In genomic region chr17:32840241-32840640, GRCh38 we compare ENCODE assay signal across 29 cellular contexts.
"Had no signal": no experiment of that assay in that cellular context is flagged by ENCODE, and none has a peak within 500 bp of the region (broad histone marks: within the 10 kb centered on the region; RNA-seq: fewer than 3 reads in every experiment).

No MANE protein-coding gene starts in this region.

- H3K27ac Mint-ChIP-seq: activated CD4-positive, alpha-beta memory T cell treated with anti-CD3 and anti-CD28 coated beads for 36 hours; activated CD4-positive, alpha-beta T cell treated with anti-CD3 and anti-CD28 coated beads for 36 hours; activated CD4-positive, alpha-beta T cell treated with anti-CD3 and anti-CD28 coated beads, Interleukin-2, amount 10 ng/mL, durations not matched to agents 24 days and 14 days; activated CD8-positive, alpha-beta T cell treated with anti-CD3 and anti-CD28 coated beads, Interleukin-2, amount 10 ng/mL, durations not matched to agents 7 days and 5 days; activated naive CD4-positive, alpha-beta T cell treated with anti-CD3 and anti-CD28 coated beads, Interleukin-2, amount 10 ng/mL, durations not matched to agents 7 days and 5 days; activated naive CD4-positive, alpha-beta T cell treated with anti-CD3 and anti-CD28 coated beads, Interleukin-2, amount 50 U/mL, for 72 hours; activated naive CD8-positive, alpha-beta T cell treated with anti-CD3 and anti-CD28 coated beads, Interleukin-2, amount 10 ng/mL, durations not matched to agents 7 days and 5 days; activated T-cell treated with anti-CD3 and anti-CD28 coated beads, Interleukin-2, amount 50 U/mL, for 24 hours; activated T-cell treated with anti-CD3 and anti-CD28 coated beads, Interleukin-2, amount 50 U/mL, for 72 hours; dendritic cell treated with granulocyte-macrophage colony-stimulating factor and Interleukin-4, amounts not matched to agents 40 ng/mL and 50 ng/mL, for 4 days; endodermal cell; T-helper 17 cell; T-helper 2 cell treated with Interferon-gamma antibody and Interleukin-4, amounts not matched to agents 5 μg/mL and 100 μg/mL, for 36 hours had no signal

- ATAC-seq: activated CD4-positive, alpha-beta T cell treated with anti-CD3 and anti-CD28 coated beads for 36 hours; activated CD8-positive, alpha-beta T cell treated with anti-CD3 and anti-CD28 coated beads, Interleukin-2, amount 10 ng/mL, durations not matched to agents 7 days and 5 days; activated naive CD4-positive, alpha-beta T cell treated with anti-CD3 and anti-CD28 coated beads, Interleukin-2, amount 50 U/mL, for 72 hours; activated T-cell treated with anti-CD3 and anti-CD28 coated beads, Interleukin-2, amount 50 U/mL, for 72 hours; esophagus mucosa; T-helper 17 cell had no signal

- H3K36me3 Mint-ChIP-seq: activated CD4-positive, alpha-beta memory T cell treated with anti-CD3 and anti-CD28 coated beads for 36 hours; activated naive CD4-positive, alpha-beta T cell treated with anti-CD3 and anti-CD28 coated beads, Interleukin-2, amount 10 ng/mL, durations not matched to agents 7 days and 5 days; activated naive CD4-positive, alpha-beta T cell treated with anti-CD3 and anti-CD28 coated beads, Interleukin-2, amount 50 U/mL, for 72 hours; activated naive CD8-positive, alpha-beta T cell treated with anti-CD3 and anti-CD28 coated beads, Interleukin-2, amount 10 ng/mL, durations not matched to agents 7 days and 5 days had no signal

- H3K27me3 ChIP-seq: ascending aorta, brain microvascular endothelial cell, dorsolateral prefrontal cortex had no signal

- H3K27me3 Mint-ChIP-seq: activated CD4-positive, alpha-beta memory T cell treated with anti-CD3 and anti-CD28 coated beads for 36 hours; activated T-cell treated with anti-CD3 and anti-CD28 coated beads, Interleukin-2, amount 50 U/mL, for 24 hours; central memory CD8-positive, alpha-beta T cell; dendritic cell treated with granulocyte-macrophage colony-stimulating factor and Interleukin-4, amounts not matched to agents 40 ng/mL and 50 ng/mL, for 4 days had no signal

- DNase-seq: activated CD4-positive, alpha-beta memory T cell treated with anti-CD3 and anti-CD28 coated beads for 36 hours; activated CD4-positive, alpha-beta T cell treated with anti-CD3 and anti-CD28 coated beads for 36 hours; activated CD4-positive, alpha-beta T cell treated with anti-CD3 and anti-CD28 coated beads, Interleukin-2, amount 10 ng/mL, durations not matched to agents 24 days and 14 days; activated CD4-positive, CD25-positive, alpha-beta regulatory T cell; activated CD4-positive, CD25-positive, alpha-beta regulatory T cell treated with anti-CD3 and anti-CD28 coated beads, Interleukin-2, amount 50 U/mL, for 72 hours; activated CD8-positive, alpha-beta memory T cell treated with anti-CD3 and anti-CD28 coated beads, Interleukin-2, amount 50 U/mL, for 48 hours; activated CD8-positive, alpha-beta T cell treated with anti-CD3 and anti-CD28 coated beads, Interleukin-2, amount 10 ng/mL, durations not matched to agents 7 days and 5 days; activated gamma-delta T cell; activated naive CD4-positive, alpha-beta T cell; activated naive CD4-positive, alpha-beta T cell treated with anti-CD3 and anti-CD28 coated beads, Interleukin-2, amount 10 ng/mL, durations not matched to agents 7 days and 5 days; activated naive CD8-positive, alpha-beta T cell treated with anti-CD3 and anti-CD28 coated beads, Interleukin-2, amount 10 ng/mL, durations not matched to agents 7 days and 5 days; activated T-cell treated with anti-CD3 and anti-CD28 coated beads for 4 hours; activated T-cell treated with anti-CD3 and anti-CD28 coated beads, Interleukin-2, amount 50 U/mL, for 24 hours; activated T-cell treated with anti-CD3 and anti-CD28 coated beads, Interleukin-2, amount 50 U/mL, for 72 hours; brain microvascular endothelial cell; dorsolateral prefrontal cortex; effector memory CD4-positive, alpha-beta T cell; endodermal cell; foreskin fibroblast; T-helper 1 cell; T-helper 17 cell; T1000 had no signal

- H3K36me3 ChIP-seq: ascending aorta, brain microvascular endothelial cell had no signal

- H3K9me3 Mint-ChIP-seq: activated CD4-positive, alpha-beta memory T cell treated with anti-CD3 and anti-CD28 coated beads for 36 hours; activated CD4-positive, alpha-beta T cell treated with anti-CD3 and anti-CD28 coated beads, Interleukin-2, amount 10 ng/mL, durations not matched to agents 24 days and 14 days; activated naive CD4-positive, alpha-beta T cell treated with anti-CD3 and anti-CD28 coated beads, Interleukin-2, amount 10 ng/mL, durations not matched to agents 7 days and 5 days; activated naive CD4-positive, alpha-beta T cell treated with anti-CD3 and anti-CD28 coated beads, Interleukin-2, amount 50 U/mL, for 72 hours; activated naive CD8-positive, alpha-beta T cell treated with anti-CD3 and anti-CD28 coated beads, Interleukin-2, amount 10 ng/mL, durations not matched to agents 7 days and 5 days; activated T-cell treated with anti-CD3 and anti-CD28 coated beads, Interleukin-2, amount 50 U/mL, for 24 hours; activated T-cell treated with anti-CD3 and anti-CD28 coated beads, Interleukin-2, amount 50 U/mL, for 72 hours; central memory CD8-positive, alpha-beta T cell; dendritic cell treated with granulocyte-macrophage colony-stimulating factor and Interleukin-4, amounts not matched to agents 40 ng/mL and 50 ng/mL, for 4 days; endodermal cell; T-helper 2 cell treated with Interferon-gamma antibody and Interleukin-4, amounts not matched to agents 5 μg/mL and 100 μg/mL, for 36 hours had no signal

- H3K9me3 ChIP-seq: ascending aorta had no signal

- H3K4me3 ChIP-seq: ascending aorta, coronary artery, dorsolateral prefrontal cortex had no signal

- H3K4me1 Mint-ChIP-seq: activated CD4-positive, alpha-beta T cell treated with anti-CD3 and anti-CD28 coated beads for 36 hours; activated CD4-positive, alpha-beta T cell treated with anti-CD3 and anti-CD28 coated beads, Interleukin-2, amount 10 ng/mL, durations not matched to agents 24 days and 14 days; activated naive CD4-positive, alpha-beta T cell treated with anti-CD3 and anti-CD28 coated beads, Interleukin-2, amount 10 ng/mL, durations not matched to agents 7 days and 5 days; activated naive CD8-positive, alpha-beta T cell treated with anti-CD3 and anti-CD28 coated beads, Interleukin-2, amount 10 ng/mL, durations not matched to agents 7 days and 5 days; central memory CD8-positive, alpha-beta T cell had no signal

- H3K4me3 Mint-ChIP-seq: activated CD4-positive, alpha-beta memory T cell treated with anti-CD3 and anti-CD28 coated beads for 36 hours; activated CD4-positive, alpha-beta T cell treated with anti-CD3 and anti-CD28 coated beads for 36 hours; activated CD4-positive, alpha-beta T cell treated with anti-CD3 and anti-CD28 coated beads, Interleukin-2, amount 10 ng/mL, durations not matched to agents 24 days and 14 days; activated CD8-positive, alpha-beta T cell treated with anti-CD3 and anti-CD28 coated beads, Interleukin-2, amount 10 ng/mL, durations not matched to agents 7 days and 5 days; activated naive CD4-positive, alpha-beta T cell treated with anti-CD3 and anti-CD28 coated beads, Interleukin-2, amount 10 ng/mL, durations not matched to agents 7 days and 5 days; activated naive CD8-positive, alpha-beta T cell treated with anti-CD3 and anti-CD28 coated beads, Interleukin-2, amount 10 ng/mL, durations not matched to agents 7 days and 5 days; activated T-cell treated with anti-CD3 and anti-CD28 coated beads, Interleukin-2, amount 50 U/mL, for 24 hours; activated T-cell treated with anti-CD3 and anti-CD28 coated beads, Interleukin-2, amount 50 U/mL, for 72 hours; central memory CD8-positive, alpha-beta T cell; dendritic cell treated with granulocyte-macrophage colony-stimulating factor and Interleukin-4, amounts not matched to agents 40 ng/mL and 50 ng/mL, for 4 days; endodermal cell; T-helper 17 cell; T-helper 2 cell treated with Interferon-gamma antibody and Interleukin-4, amounts not matched to agents 5 μg/mL and 100 μg/mL, for 36 hours had no signal

- H3K27ac ChIP-seq: brain microvascular endothelial cell, dorsolateral prefrontal cortex had no signal
